In genomic region chr3:146326875-146327543, GRCh38 we compare ENCODE assay signal across 8 cellular contexts.
DNase-seq lines count a peak whose midpoint lies in the region; ATAC-seq and TF ChIP-seq lines count a peak whose summit lies in the region.

No MANE protein-coding gene starts in this region.

- H3K27me3 ChIP-seq in fibroblast of lung (ENCODE audit: control insufficient read depth, insufficient read depth, low read length) (no peaks in the 10 kb centered on the region), trophoblast cell (ENCODE audit: insufficient read depth, low read length) (no peaks in the 10 kb centered on the region)

- H3K4me1 Mint-ChIP-seq in activated CD8-positive, alpha-beta T cell treated with anti-CD3 and anti-CD28 coated beads for 36 hours (ENCODE audit: low read depth), result no peaks in the 10 kb centered on the region
- H3K4me1 Mint-ChIP-seq in activated CD8-positive, alpha-beta T cell treated with anti-CD3 and anti-CD28 coated beads, Interleukin-2, amount 10 ng/mL, durations not matched to agents 7 days and 5 days (ENCODE audit: low read depth), result no peaks in the 10 kb centered on the region

- no peak overlapping the region for H3K23ac ChIP-seq in trophoblast cell (ENCODE audit: low read length)

- H3K4ac ChIP-seq in trophoblast cell (ENCODE audit: low read depth, low read length), result no peak overlapping the region

- no peak overlapping the region for H4K12ac ChIP-seq in trophoblast cell (ENCODE audit: low read depth, low read length)

- no peak for TF ChIP-seq CTCF in activated CD8-positive, alpha-beta T cell treated with anti-CD3 and anti-CD28 coated beads for 36 hours (IDR thresholded peaks at IDR 0.05)
- peak; percentile 57 to 62 for TF ChIP-seq CTCF in fibroblast of lung (conservative IDR thresholded peaks at IDR 0.05 in 1 of 2, IDR thresholded peaks at IDR 0.05 in 1 of 2; ENCODE audit: low read depth in 1 of 2, low read length in 2 of 2)

- H3K27ac Mint-ChIP-seq in activated CD8-positive, alpha-beta T cell treated with anti-CD3 and anti-CD28 coated beads for 36 hours, result no peak overlapping the region
- H3K27ac Mint-ChIP-seq in activated CD8-positive, alpha-beta T cell treated with anti-CD3 and anti-CD28 coated beads, Interleukin-2, amount 10 ng/mL, durations not matched to agents 7 days and 5 days, result no peak overlapping the region

- no peak overlapping the region for H2BK12ac ChIP-seq in trophoblast cell (ENCODE audit: low read length)

- no CpG with 5 or more reads among the region's 4 CpGs for WGBS in trophoblast cell (ENCODE audit: extremely low coverage, insufficient coverage, insufficient read length)

- H2BK5ac ChIP-seq in trophoblast cell (ENCODE audit: low read depth, low read length, poor library complexity), result no peak overlapping the region

- H3K4me3 ChIP-seq in fibroblast of lung (replicated peaks in 1 of 4; ENCODE audit: control extremely low read depth in 1 of 4, insufficient read depth in 1 of 4, low read depth in 3 of 4, low read length in 4 of 4) (no peak overlapping the region), trophoblast cell (ENCODE audit: low read depth, low read length) (no peak overlapping the region)

- intact Hi-C loops in activated CD8-positive, alpha-beta T cell treated with anti-CD3 and anti-CD28 coated beads for 36 hours (cut with micrococcal nuclease), result loop anchor here (2.0 kb wide), 1 partner anchor 104 kb away; no protein-coding TSS in a partner anchor

- H3K27me3 Mint-ChIP-seq in activated CD8-positive, alpha-beta T cell treated with anti-CD3 and anti-CD28 coated beads for 36 hours, result peaks cover 2% of the 10 kb centered on the region
- H3K27me3 Mint-ChIP-seq in activated CD8-positive, alpha-beta T cell treated with anti-CD3 and anti-CD28 coated beads, Interleukin-2, amount 10 ng/mL, durations not matched to agents 7 days and 5 days (ENCODE audit: low read depth), result peaks cover 4% of the 10 kb centered on the region

- H2AFZ ChIP-seq in fibroblast of lung (ENCODE audit: low read length), result no peak overlapping the region
- no peak overlapping the region for H2AFZ ChIP-seq in trophoblast cell (ENCODE audit: insufficient read depth, low read length, poor library complexity)

- H3K36me3 Mint-ChIP-seq in activated CD8-positive, alpha-beta T cell treated with anti-CD3 and anti-CD28 coated beads for 36 hours (ENCODE audit: low read depth), result no peaks in the 10 kb centered on the region
- no peaks in the 10 kb centered on the region for H3K36me3 Mint-ChIP-seq in activated CD8-positive, alpha-beta T cell treated with anti-CD3 and anti-CD28 coated beads, Interleukin-2, amount 10 ng/mL, durations not matched to agents 7 days and 5 days (ENCODE audit: low read depth)

- no peak for ATAC-seq in activated CD8-positive, alpha-beta T cell treated with anti-CD3 and anti-CD28 coated beads for 36 hours
- no peak for ATAC-seq in activated CD8-positive, alpha-beta T cell treated with anti-CD3 and anti-CD28 coated beads, Interleukin-2, amount 10 ng/mL, durations not matched to agents 7 days and 5 days

- no peak overlapping the region for H2AK5ac ChIP-seq in trophoblast cell (ENCODE audit: low read length)

- no peaks in the 10 kb centered on the region for H3K36me3 ChIP-seq in fibroblast of lung (ENCODE audit: control insufficient read depth, insufficient read depth, low read length)
- no peaks in the 10 kb centered on the region for H3K36me3 ChIP-seq in trophoblast cell (ENCODE audit: control insufficient read depth in 1 of 2, insufficient read depth in 2 of 2, low read length in 2 of 2)

- POLR2A ChIA-PET in activated CD8-positive, alpha-beta T cell treated with anti-CD3 and anti-CD28 coated beads for 36 hours (lab: Charles Lee), result no interaction called here
- POLR2A ChIA-PET in activated CD8-positive, alpha-beta T cell treated with anti-CD3 and anti-CD28 coated beads, Interleukin-2, amount 10 ng/mL, durations not matched to agents 7 days and 5 days (lab: Charles Lee), result no interaction called here

- H3K27ac ChIP-seq in fibroblast of lung (ENCODE audit: insufficient read depth, low read length) (no peak overlapping the region), trophoblast cell (ENCODE audit: low read depth, low read length) (no peak overlapping the region)

- H3K79me2 ChIP-seq in fibroblast of lung (ENCODE audit: control insufficient read depth, insufficient read depth, low read length), result no peaks in the 10 kb centered on the region
- H3K79me2 ChIP-seq in trophoblast cell (ENCODE audit: control insufficient read depth, insufficient read depth, low read length, poor library complexity), result no peaks in the 10 kb centered on the region

- no peak overlapping the region for H4K8ac ChIP-seq in trophoblast cell (ENCODE audit: low read depth, low read length)

- no peaks in the 10 kb centered on the region for H4K20me1 ChIP-seq in fibroblast of lung (ENCODE audit: control insufficient read depth, extremely low read depth, insufficient read depth, low read length)

- H3K9me3 ChIP-seq in fibroblast of lung (ENCODE audit: control insufficient read depth, insufficient read depth, low read depth, low read length) (no peaks in the 10 kb centered on the region), trophoblast cell (ENCODE audit: insufficient read depth, low read depth, low read length) (peaks cover 3% of the 10 kb centered on the region)

- no peaks in the 10 kb centered on the region for H3K79me1 ChIP-seq in trophoblast cell (ENCODE audit: low read length)

- no peak overlapping the region for H3K18ac ChIP-seq in trophoblast cell (ENCODE audit: low read length)

- CTCF ChIA-PET in activated CD8-positive, alpha-beta T cell treated with anti-CD3 and anti-CD28 coated beads for 36 hours (lab: Charles Lee), result interaction anchor here (0.6 to 1.8 kb wide), 7 partner anchors 43 to 266 kb away, joined by 3 to 15 read pairs (median 4); no protein-coding TSS in a partner anchor
- CTCF ChIA-PET in activated CD8-positive, alpha-beta T cell treated with anti-CD3 and anti-CD28 coated beads, Interleukin-2, amount 10 ng/mL, durations not matched to agents 7 days and 5 days (lab: Charles Lee), result interaction anchor here (0.7 to 1.9 kb wide), 6 partner anchors 107 to 262 kb away, joined by 3 to 24 read pairs (median 6); no protein-coding TSS in a partner anchor

- no peak overlapping the region for H2BK120ac ChIP-seq in trophoblast cell (ENCODE audit: insufficient read depth, low read length, poor library complexity)

- H4K91ac ChIP-seq in trophoblast cell (ENCODE audit: low read depth, low read length), result no peak overlapping the region

- H3K4me1 ChIP-seq in fibroblast of lung (ENCODE audit: control insufficient read depth, extremely low read depth, insufficient read depth, low read length), result no peaks in the 10 kb centered on the region
- H3K4me1 ChIP-seq in trophoblast cell (ENCODE audit: control insufficient read depth in 1 of 2, insufficient read depth in 2 of 2, low read length in 2 of 2), result no peaks in the 10 kb centered on the region

- H3K4me3 Mint-ChIP-seq in activated CD8-positive, alpha-beta T cell treated with anti-CD3 and anti-CD28 coated beads for 36 hours, result no peak overlapping the region
- H3K4me3 Mint-ChIP-seq in activated CD8-positive, alpha-beta T cell treated with anti-CD3 and anti-CD28 coated beads, Interleukin-2, amount 10 ng/mL, durations not matched to agents 7 days and 5 days, result no peak overlapping the region

- peak; percentile 7 for DNase-seq in activated CD8-positive, alpha-beta T cell treated with anti-CD3 and anti-CD28 coated beads for 36 hours
- no peak for DNase-seq in activated CD8-positive, alpha-beta T cell treated with anti-CD3 and anti-CD28 coated beads, Interleukin-2, amount 10 ng/mL, durations not matched to agents 7 days and 5 days
- DNase-seq in RPMI8226 (peak; percentile 6), fibroblast of lung (ENCODE audit: low read depth in 2 of 2) (peak; percentile 61 to 85), trophoblast cell (peak; percentile 18 to 54), NCI-H2196 (lab: John Stamatoyannopoulos, UW; ENCODE audit: unreplicated experiment) (no peak), NCI-H2107 treated with DMSO at 0.1 percent for 48 hours (lab: John Stamatoyannopoulos, UW; ENCODE audit: unreplicated experiment) (no peak), OCI-M2 (lab: John Stamatoyannopoulos, UW; ENCODE audit: unreplicated experiment) (no peak)

- no peak overlapping the region for H3K14ac ChIP-seq in trophoblast cell (ENCODE audit: low read length)

- H3K4me2 ChIP-seq in fibroblast of lung (ENCODE audit: extremely low read depth, insufficient read depth, low read length) (no peak overlapping the region), trophoblast cell (ENCODE audit: low read length) (no peak overlapping the region)

- peaks cover 3% of the 10 kb centered on the region for H3K9me3 Mint-ChIP-seq in activated CD8-positive, alpha-beta T cell treated with anti-CD3 and anti-CD28 coated beads for 36 hours
- no peaks in the 10 kb centered on the region for H3K9me3 Mint-ChIP-seq in activated CD8-positive, alpha-beta T cell treated with anti-CD3 and anti-CD28 coated beads, Interleukin-2, amount 10 ng/mL, durations not matched to agents 7 days and 5 days (ENCODE audit: insufficient read depth)

- H3K9ac ChIP-seq in fibroblast of lung (ENCODE audit: insufficient read depth, low read length) (no peak overlapping the region), trophoblast cell (ENCODE audit: low read length) (no peak overlapping the region)

Comparison
In these comparisons a context has a peak if more than half of its experiments do, and no peak if none do; other contexts are left out.
1. DNase-seq: peak in activated CD8-positive, alpha-beta T cell treated with anti-CD3 and anti-CD28 coated beads for 36 hours (single experiment), RPMI8226 (single experiment), fibroblast of lung (2 of 2) and trophoblast cell (2 of 2); none in activated CD8-positive, alpha-beta T cell treated with anti-CD3 and anti-CD28 coated beads, Interleukin-2, amount 10 ng/mL, durations not matched to agents 7 days and 5 days (single experiment), NCI-H2196 (single experiment), NCI-H2107 treated with DMSO at 0.1 percent for 48 hours (single experiment) and OCI-M2 (single experiment).